Comparison of ENCODE assay signal across 8 cellular contexts in genomic region chr15:41416742-41417417, GRCh38. TPM values are rescaled to one million over a fixed set of nuclear protein-coding genes. Genes with fewer than 3 reads are reported as not detected.
A peak's percentile ranks its signal among the peaks of the same experiment; 100 is the strongest.
DNase-seq lines count a peak whose midpoint lies in the region; ATAC-seq and TF ChIP-seq lines count a peak whose summit lies in the region.

Gene RTF1 (plus strand): TSS chr15:41417095. CDS start chr15:41417116, 21 bp downstream.

- no peaks in the 10 kb centered on the region for H3K36me3 ChIP-seq in CD4-positive, CD25-positive, alpha-beta regulatory T cell (ENCODE audit: control insufficient read depth, insufficient read depth, low read length)

- H3K27me3 ChIP-seq in CD4-positive, CD25-positive, alpha-beta regulatory T cell (ENCODE audit: control insufficient read depth, insufficient read depth, low read length): no peaks in the 10 kb centered on the region
- H3K27me3 ChIP-seq in HL-60 (ENCODE audit: insufficient read depth, poor library complexity, severe bottlenecking): no peaks in the 10 kb centered on the region

- peak within 1 kb of the TSS; percentile 96 to 99 (median 96) for H3K4me3 Mint-ChIP-seq in CD4-positive, CD25-positive, alpha-beta regulatory T cell

- H3K4me3 ChIP-seq in CD4-positive, CD25-positive, alpha-beta regulatory T cell (ENCODE audit: low read depth, low read length): peak within 1 kb of the TSS; percentile 94
- H3K4me3 ChIP-seq in HL-60 (replicated peaks; ENCODE audit: insufficient read depth, low read length): peak within 1 kb of the TSS; percentile 96

- no peaks in the 10 kb centered on the region for H3K27me3 Mint-ChIP-seq in CD4-positive, CD25-positive, alpha-beta regulatory T cell

- no peaks in the 10 kb centered on the region for H3K9me3 Mint-ChIP-seq in CD4-positive, CD25-positive, alpha-beta regulatory T cell

- H3K9me3 ChIP-seq in CD4-positive, CD25-positive, alpha-beta regulatory T cell (ENCODE audit: control insufficient read depth in 2 of 2, low read length in 2 of 2): no peaks in the 10 kb centered on the region

- no peak for TF ChIP-seq CTCF in HL-60 (IDR thresholded peaks at IDR 0.05; ENCODE audit: insufficient read depth, low read length)

- peak; percentile 91 to 96 for ATAC-seq in CD4-positive, CD25-positive, alpha-beta regulatory T cell (ENCODE audit: low read depth in 2 of 2)
- ATAC-seq in GM19452 (IDR thresholded peaks at IDR 0.05; ENCODE audit: unreplicated experiment): peak; percentile 78

- H3K27ac Mint-ChIP-seq in CD4-positive, CD25-positive, alpha-beta regulatory T cell: peak within 1 kb of the TSS; percentile 96 to 97 (median 97)

- peaks cover 30 to 52% (median 42%) of the 10 kb centered on the region in 4 donors for H3K4me1 Mint-ChIP-seq in CD4-positive, CD25-positive, alpha-beta regulatory T cell

- DNase-seq in CD4-positive, CD25-positive, alpha-beta regulatory T cell: peak; percentile 92 to 96 (median 96)
- DNase-seq in HL-60 (ENCODE audit: low read depth in 1 of 2, low spot score in 1 of 2) (peak; percentile 76 to 90), lung microvascular endothelial cell (ENCODE audit: low read depth in 2 of 2) (peak; percentile 93 to 96)
- peak; percentile 95 for DNase-seq in NK-92 treated with Interleukin-12 subunit alpha and Interleukin-12 subunit beta, amount 100 ng/mL, for 24 hours (lab: John Stamatoyannopoulos, UW)
- peak; percentile 99 for DNase-seq in activated CD8-positive, alpha-beta memory T cell treated with anti-CD3 and anti-CD28 coated beads for 24 hours
- DNase-seq in effector CD4-positive, alpha-beta T cell: peak; percentile 94
- DNase-seq in stimulated activated CD4-positive, alpha-beta T cell treated with anti-CD3 and anti-CD28 coated beads, TNF-alpha, amount 100 ng/mL, for 4 hours (ENCODE audit: low read depth in 3 of 3): peak; percentile 95 to 97 (median 95)

- H3K27ac ChIP-seq in CD4-positive, CD25-positive, alpha-beta regulatory T cell (ENCODE audit: insufficient read depth, low read length, poor library complexity, severe bottlenecking): peak within 1 kb of the TSS; percentile 71
- H3K27ac ChIP-seq in HL-60 (replicated peaks): peak within 1 kb of the TSS; percentile 71

- peaks cover 24% of the 10 kb centered on the region for H3K4me1 ChIP-seq in CD4-positive, CD25-positive, alpha-beta regulatory T cell (ENCODE audit: control insufficient read depth, insufficient read depth, low read length, poor library complexity, severe bottlenecking)

- H3K36me3 Mint-ChIP-seq in CD4-positive, CD25-positive, alpha-beta regulatory T cell: peaks cover 4% of the 10 kb centered on the region

RNA-seq across cellular contexts. Expression of gene RTF1, which starts in this region (rescaled TPM):
- total RNA-seq in CD4-positive, CD25-positive, alpha-beta regulatory T cell: 51.5 TPM
- polyA plus RNA-seq in CD4-positive, CD25-positive, alpha-beta regulatory T cell: 10 to 100 TPM; 14.8 to 23.6 (median 18.7) TPM
- 11.3 and 12.5 TPM in 2 replicates for total RNA-seq in lung microvascular endothelial cell

Comparison
In these comparisons a context has a peak if more than half of its experiments do, and no peak if none do; other contexts are left out.
1. Peak in every context shown above with its lines: DNase-seq, ATAC-seq, H3K4me3 ChIP-seq and H3K27ac ChIP-seq.